1 cellular context compared by ENCODE assay signal in the genomic region with DNA sequence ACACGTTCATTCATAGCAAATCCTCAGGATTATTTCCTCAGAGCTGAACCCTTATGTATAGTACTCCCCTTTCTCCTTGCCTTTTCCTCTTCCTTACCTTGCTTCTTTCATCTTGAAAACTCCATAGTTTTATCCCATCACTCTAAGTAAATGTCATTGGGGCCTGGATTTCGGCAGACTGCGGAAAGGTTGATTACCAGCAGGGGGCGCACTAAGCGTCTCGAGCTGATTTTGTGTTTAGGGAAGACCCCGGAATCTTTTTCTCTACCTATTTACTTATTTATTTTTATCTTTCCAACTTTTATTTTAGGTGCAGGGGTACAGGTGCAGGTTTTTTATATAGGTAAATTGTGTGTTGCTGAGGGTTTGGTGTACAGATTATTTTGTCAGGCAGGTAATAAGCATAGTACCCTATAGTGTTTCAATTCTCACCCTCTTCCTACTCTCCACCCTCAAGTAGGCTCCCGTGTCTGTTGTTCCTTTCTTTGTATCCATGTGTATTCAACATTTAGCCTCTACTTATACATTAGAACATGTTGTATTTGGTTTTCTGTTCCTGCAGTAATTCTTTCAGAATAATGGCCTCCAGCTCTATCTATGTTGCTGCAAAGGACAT.
TF ChIP-seq lines count a peak whose summit lies in the region.

No MANE protein-coding gene starts in this region.

TF ChIP-seq in IMR-90, 13 proteins besides CTCF, POLR2A, EP300 and RAD21:
- TF ChIP-seq BHLHE40 (IDR thresholded peaks at IDR 0.05; ENCODE audit: low read depth, low read length), result no peak
- TF ChIP-seq MAZ (IDR thresholded peaks at IDR 0.05; ENCODE audit: borderline replicate concordance, low read depth, low read length), result no peak
- TF ChIP-seq SMC3 (IDR thresholded peaks at IDR 0.05; ENCODE audit: low read depth, low read length), result peak; percentile 29
